Comparison of ENCODE assay signal across 8 cellular contexts in the genomic region with DNA sequence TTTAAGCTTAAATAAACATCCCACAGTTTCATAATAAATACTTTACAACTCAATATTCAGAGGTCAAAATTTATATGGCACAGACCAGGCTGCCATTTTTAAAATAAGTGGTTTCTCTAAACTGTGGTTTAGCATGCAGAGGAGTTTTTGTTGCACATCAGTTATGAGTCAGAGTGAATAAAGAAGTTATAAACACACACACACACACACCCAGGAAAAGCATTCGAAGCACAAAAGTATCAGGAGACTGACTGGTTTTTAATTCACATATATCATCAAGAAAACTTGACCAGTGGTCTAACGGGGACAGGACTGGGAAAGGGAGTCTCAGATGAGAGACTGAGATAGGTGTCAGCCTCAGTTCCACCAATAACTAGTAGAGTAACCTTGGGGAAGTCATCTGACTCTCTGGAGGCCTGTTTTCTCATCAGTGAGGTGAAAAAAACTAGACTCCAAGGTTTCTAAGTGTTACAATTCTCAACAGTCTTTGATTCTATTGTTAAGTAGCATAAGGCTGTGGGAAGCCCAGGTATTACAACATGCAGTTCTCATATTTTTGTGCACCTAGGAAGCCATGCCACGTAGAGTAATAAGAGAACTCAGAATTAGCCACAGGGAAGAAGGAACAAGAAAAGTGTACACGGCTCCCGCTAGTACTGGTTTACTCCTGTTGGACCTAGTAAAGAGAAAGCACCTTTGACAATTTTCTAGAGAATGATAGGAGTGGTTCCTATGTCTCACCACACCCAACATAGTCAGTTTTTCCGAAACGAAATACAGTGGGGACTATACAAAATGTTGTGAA. TPM values are rescaled to one million over a fixed set of nuclear protein-coding genes. Genes with fewer than 3 reads are reported as not detected.
DNase-seq lines count a peak whose midpoint lies in the region; ATAC-seq, FAIRE-seq and TF ChIP-seq lines count a peak whose summit lies in the region.

No MANE protein-coding gene starts in this region.

- CTCF ChIA-PET in BJ (lab: Yijun Ruan, JAX): no interaction called here
- CTCF ChIA-PET in HCT116 (lab: Charles Lee): no interaction called here

- no peak overlapping the region for H2AK5ac ChIP-seq in trophoblast cell (ENCODE audit: low read length)

- no peak overlapping the region for H2BK12ac ChIP-seq in trophoblast cell (ENCODE audit: low read length)

- H3F3A ChIP-seq in SU-DHL-6 (ENCODE audit: insufficient read depth): peaks cover 15% of the 10 kb centered on the region

- POLR2A ChIA-PET in BJ (lab: Charles Lee) (no interaction called here), HCT116 (lab: Charles Lee) (no interaction called here)

- FAIRE-seq in D721Med (lab: Jason Lieb, UNC): no peak

- no CpG with 5 or more reads among the region's 7 CpGs for WGBS in trophoblast cell (ENCODE audit: extremely low coverage, insufficient coverage, insufficient read length)

- H4K8ac ChIP-seq in trophoblast cell (ENCODE audit: low read depth, low read length): no peak overlapping the region

- no peak overlapping the region for H3K23ac ChIP-seq in trophoblast cell (ENCODE audit: low read length)

- RAD21 ChIA-PET in HCT116 (lab: Charles Lee; ENCODE audit: low non-redundant PET in 1 of 2, low total read pairs in 2 of 2, uncharacterized antibody in 2 of 2, unreplicated experiment in 2 of 2): no interaction called here

- H4K20me1 ChIP-seq in HCT116 (ENCODE audit: insufficient read depth) (peaks cover 8% of the 10 kb centered on the region; the same call in 1 of the 2 replicates), SU-DHL-6 (ENCODE audit: low read depth, low read length) (peaks cover 13% of the 10 kb centered on the region)

- peaks cover 94% of the 10 kb centered on the region for H3K79me2 ChIP-seq in HCT116 (ENCODE audit: insufficient read depth, low read length)
- H3K79me2 ChIP-seq in SU-DHL-6 (ENCODE audit: insufficient read depth, low read length): peaks cover 100% of the 10 kb centered on the region
- peaks cover 9% of the 10 kb centered on the region for H3K79me2 ChIP-seq in trophoblast cell (ENCODE audit: control insufficient read depth, insufficient read depth, low read length, poor library complexity)

- no peak overlapping the region for H3K18ac ChIP-seq in trophoblast cell (ENCODE audit: low read length)

- H3K27ac ChIP-seq in HCT116 (ENCODE audit: low read depth, low read length): peak overlapping the region; percentile 89
- peak overlapping the region; percentile 4; the same call in 1 of the 2 replicates for H3K27ac ChIP-seq in SU-DHL-6 (ENCODE audit: low read depth, low read length)
- H3K27ac ChIP-seq in effector memory CD4-positive, alpha-beta T cell (ENCODE audit: insufficient read depth, low read length, poor library complexity, severe bottlenecking): peak overlapping the region; percentile 76
- H3K27ac ChIP-seq in trophoblast cell (ENCODE audit: low read depth, low read length): no peak overlapping the region

- no peak overlapping the region for H2BK5ac ChIP-seq in trophoblast cell (ENCODE audit: low read depth, low read length, poor library complexity)

- peaks cover 37 to 71% of the 10 kb centered on the region in 2 experiments for H3K4me1 ChIP-seq in HCT116 (ENCODE audit: control insufficient read depth in 1 of 2, insufficient read depth in 2 of 2, low read length in 2 of 2)
- H3K4me1 ChIP-seq in effector memory CD4-positive, alpha-beta T cell (ENCODE audit: control insufficient read depth, insufficient read depth, low read length, poor library complexity, severe bottlenecking): peaks cover 27% of the 10 kb centered on the region
- peaks cover 0 to 3% of the 10 kb centered on the region in 2 experiments for H3K4me1 ChIP-seq in trophoblast cell (ENCODE audit: control insufficient read depth in 1 of 2, insufficient read depth in 2 of 2, low read length in 2 of 2)

- peak; percentile 18; the same call in 1 of the 2 replicates for TF ChIP-seq RAD21 in HCT116 (IDR thresholded peaks at IDR 0.05; ENCODE audit: low read depth)

- peaks cover 4% of the 10 kb centered on the region for H3K79me1 ChIP-seq in trophoblast cell (ENCODE audit: low read length)

- H2AFZ ChIP-seq in HCT116 (ENCODE audit: low read depth, low read length, poor library complexity, severe bottlenecking): no peak overlapping the region
- no peak overlapping the region for H2AFZ ChIP-seq in SU-DHL-6 (ENCODE audit: low read depth, low read length, severe bottlenecking)
- H2AFZ ChIP-seq in trophoblast cell (ENCODE audit: insufficient read depth, low read length, poor library complexity): no peak overlapping the region

- TF ChIP-seq POLR2A in HCT116 (IDR thresholded peaks at IDR 0.05; ENCODE audit: borderline replicate concordance, extremely low read depth, insufficient read depth, insufficient read length): no peak

- H3K4me3 ChIP-seq in BJ (ENCODE audit: low read depth, low read length) (0 out of 2 replicates have a peak overlapping the region, but pooled peaks have one; percentile 22), HCT116 (replicated peaks in 1 of 2; ENCODE audit: low read depth in 1 of 2, low read length in 2 of 2) (peak overlapping the region; percentile 4 to 53), SU-DHL-6 (ENCODE audit: insufficient read depth, low read length, poor library complexity, severe bottlenecking) (no peak overlapping the region), trophoblast cell (ENCODE audit: low read depth, low read length) (no peak overlapping the region)
- H3K4me3 ChIP-seq in effector memory CD4-positive, alpha-beta T cell (ENCODE audit: insufficient read depth, low read depth, low read length, poor library complexity, severe bottlenecking): peak overlapping the region; percentile 10

- no peak overlapping the region for H2BK120ac ChIP-seq in trophoblast cell (ENCODE audit: insufficient read depth, low read length, poor library complexity)

- no peak overlapping the region for H4K91ac ChIP-seq in trophoblast cell (ENCODE audit: low read depth, low read length)

- peak overlapping the region; percentile 74 for H3K9ac ChIP-seq in HCT116 (ENCODE audit: low read length)
- H3K9ac ChIP-seq in SU-DHL-6 (ENCODE audit: low read length): no peak overlapping the region
- no peak overlapping the region for H3K9ac ChIP-seq in trophoblast cell (ENCODE audit: low read length)

- TSS peak; percentile 3 for BruUV-seq in HCT116 (replicated peaks; lab: Mats Ljungman, UMichigan)

- H3K27me3 ChIP-seq in BJ (ENCODE audit: control insufficient read depth, insufficient read depth, low read length) (no peaks in the 10 kb centered on the region), HCT116 (ENCODE audit: insufficient read depth, low read length) (no peaks in the 10 kb centered on the region), SU-DHL-6 (ENCODE audit: low read length) (no peaks in the 10 kb centered on the region), trophoblast cell (ENCODE audit: insufficient read depth, low read length) (no peaks in the 10 kb centered on the region)
- no peaks in the 10 kb centered on the region for H3K27me3 ChIP-seq in effector memory CD4-positive, alpha-beta T cell (replicated peaks; ENCODE audit: control insufficient read depth, insufficient read depth, low read length, poor library complexity, severe bottlenecking)

- DNase-seq in BJ (ENCODE audit: low read depth) (no peak), HCT116 (ENCODE audit: low read depth, low spot score) (peak; percentile 97), trophoblast cell (peak; percentile 37 to 80), D721Med (ENCODE audit: insufficient read length, low spot score) (no peak)
- no peak for DNase-seq in effector memory CD4-positive, alpha-beta T cell

- no peak overlapping the region for H3K14ac ChIP-seq in trophoblast cell (ENCODE audit: low read length)

- H3K4me2 ChIP-seq in HCT116 (ENCODE audit: low read length): peak overlapping the region; percentile 89
- H3K4me2 ChIP-seq in SU-DHL-6 (ENCODE audit: low read depth, low read length, poor library complexity, severe bottlenecking): peak overlapping the region; percentile 83
- H3K4me2 ChIP-seq in trophoblast cell (ENCODE audit: low read length): no peak overlapping the region

- H3K36me3 ChIP-seq in BJ (ENCODE audit: control insufficient read depth, insufficient read depth, low read length): no peaks in the 10 kb centered on the region
- H3K36me3 ChIP-seq in HCT116 (ENCODE audit: control insufficient read depth in 1 of 2, insufficient read depth in 2 of 2, low read length in 2 of 2): peaks cover 0 to 5% of the 10 kb centered on the region in 2 experiments; a peak in 1 of 4 replicates
- H3K36me3 ChIP-seq in SU-DHL-6 (ENCODE audit: low read length): peaks cover 3% of the 10 kb centered on the region; the same call in 1 of the 2 replicates
- peaks cover 3% of the 10 kb centered on the region for H3K36me3 ChIP-seq in effector memory CD4-positive, alpha-beta T cell (ENCODE audit: control insufficient read depth, insufficient read depth, low read length)
- H3K36me3 ChIP-seq in trophoblast cell (ENCODE audit: control insufficient read depth in 1 of 2, insufficient read depth in 2 of 2, low read length in 2 of 2): no peaks in the 10 kb centered on the region

- intact Hi-C loops in HCT116 (cut with micrococcal nuclease): no loop called here

- ATAC-seq in HCT116 (peak; percentile 60), HG03095 (IDR thresholded peaks at IDR 0.05; ENCODE audit: unreplicated experiment) (no peak), HG02840 (IDR thresholded peaks at IDR 0.05; ENCODE audit: low FRiP score, unreplicated experiment) (no peak)

- no peak overlapping the region for H3K4ac ChIP-seq in trophoblast cell (ENCODE audit: low read depth, low read length)

- no peaks in the 10 kb centered on the region for H3K9me2 ChIP-seq in HCT116 (ENCODE audit: insufficient read depth)
- no peaks in the 10 kb centered on the region for H3K9me2 ChIP-seq in SU-DHL-6 (replicated peaks; ENCODE audit: insufficient read depth, low read length)

- no peak overlapping the region for H4K12ac ChIP-seq in trophoblast cell (ENCODE audit: low read depth, low read length)

- H3K9me3 ChIP-seq in HCT116 (ENCODE audit: control insufficient read depth in 1 of 2, insufficient read depth in 1 of 2, low read depth in 1 of 2, low read length in 2 of 2): no peaks in the 10 kb centered on the region; a peak in 1 of 4 replicates
- no peaks in the 10 kb centered on the region for H3K9me3 ChIP-seq in SU-DHL-6 (ENCODE audit: insufficient read depth, low read length)
- no peaks in the 10 kb centered on the region for H3K9me3 ChIP-seq in effector memory CD4-positive, alpha-beta T cell (ENCODE audit: control insufficient read depth, low read length)
- H3K9me3 ChIP-seq in trophoblast cell (ENCODE audit: insufficient read depth, low read depth, low read length): no peaks in the 10 kb centered on the region

- TF ChIP-seq CTCF in BJ (IDR thresholded peaks at IDR 0.05; ENCODE audit: insufficient read depth, low read depth, low read length) (no peak), HCT116 (IDR thresholded peaks at IDR 0.05 in 2 of 3, conservative IDR thresholded peaks at IDR 0.05 in 1 of 3; ENCODE audit: borderline replicate concordance in 1 of 3, insufficient read depth in 1 of 3, low read depth in 2 of 3, low read length in 2 of 3) (no peak), SU-DHL-6 (IDR thresholded peaks at IDR 0.05; ENCODE audit: insufficient read depth, low read length, poor library complexity, severe bottlenecking) (no peak), D721Med (IDR thresholded peaks at IDR 0.05; ENCODE audit: insufficient read depth, missing control alignments) (no peak)

RNA-seq across cellular contexts. Expression of a gene that starts 5.2 kb away (rescaled TPM):
- polyA plus RNA-seq in BJ (2011; rRNA removed): 6.0 and 8.8 TPM in 2 replicates
- 6.9 and 9.8 TPM in 2 replicates for polyA minus RNA-seq in BJ (2011; rRNA and poly(A)+ RNA removed)
- 25.2 TPM for total RNA-seq in HCT116 (2021; ENCODE audit: unreplicated experiment)
- polyA plus RNA-seq in HCT116 (2012): 15.0 and 15.4 TPM in 2 replicates
- polyA plus RNA-seq in trophoblast cell (2013): 9.9 and 10.1 TPM in 2 replicates

RNA-seq across cellular contexts. Expression of a gene that starts 36.0 kb away (rescaled TPM):
- polyA plus RNA-seq in BJ (2011; rRNA removed): 34.0 and 34.1 TPM in 2 replicates
- polyA minus RNA-seq in BJ (2011; rRNA and poly(A)+ RNA removed): 13.9 and 20.2 TPM in 2 replicates
- total RNA-seq in HCT116 (2021; ENCODE audit: unreplicated experiment): 27.0 TPM
- polyA plus RNA-seq in HCT116 (2012): 15.6 and 20.4 TPM in 2 replicates
- 17.6 and 19.3 TPM in 2 replicates for polyA plus RNA-seq in trophoblast cell (2013)

Comparison
In these comparisons a context has a peak if more than half of its experiments do, and no peak if none do; other contexts are left out.
1. DNase-seq: peak in HCT116 (single experiment) and trophoblast cell (2 of 2); none in BJ (single experiment), effector memory CD4-positive, alpha-beta T cell (0 of 3) and D721Med (single experiment).
2. H3K4me3 ChIP-seq: peak in BJ (single experiment), HCT116 (2 of 2) and effector memory CD4-positive, alpha-beta T cell (single experiment); none in SU-DHL-6 (single experiment) and trophoblast cell (single experiment).